Comparison of ENCODE assay signal across 8 cellular contexts in genomic region chr10:61975107-61975932, GRCh38.
DNase-seq lines count a peak whose midpoint lies in the region; ATAC-seq and TF ChIP-seq lines count a peak whose summit lies in the region.

No MANE protein-coding gene starts in this region.

- H3K27me3 Mint-ChIP-seq in natural killer cell (ENCODE audit: low read depth in 2 of 2): no peaks in the 10 kb centered on the region

- intact Hi-C loops in natural killer cell (cut with micrococcal nuclease): no loop called here

- no peaks in the 10 kb centered on the region for H3K9me3 Mint-ChIP-seq in natural killer cell

- no peak overlapping the region for H3K4me3 Mint-ChIP-seq in natural killer cell

- TF ChIP-seq CTCF in BJ (IDR thresholded peaks at IDR 0.05; ENCODE audit: insufficient read depth, low read depth, low read length): no peak
- TF ChIP-seq CTCF in astrocyte of the spinal cord (IDR thresholded peaks at IDR 0.05; ENCODE audit: low read depth, low read length): no peak
- no peak for TF ChIP-seq CTCF in natural killer cell (IDR thresholded peaks at IDR 0.05)

- ATAC-seq in GM19467 (IDR thresholded peaks at IDR 0.05; ENCODE audit: unreplicated experiment) (peak; percentile 73), HG03520 (IDR thresholded peaks at IDR 0.05; ENCODE audit: unreplicated experiment) (peak; percentile 65), natural killer cell (no peak)

- H3K4me1 ChIP-seq in muscle layer of duodenum (ENCODE audit: control insufficient read depth in 1 of 2, insufficient read depth in 2 of 2, low read length in 2 of 2): peaks cover 15 to 41% of the 10 kb centered on the region in 2 donors

- H3K27me3 ChIP-seq in BJ (ENCODE audit: control insufficient read depth, insufficient read depth, low read length) (no peaks in the 10 kb centered on the region), muscle layer of duodenum (ENCODE audit: low read depth, low read length) (no peaks in the 10 kb centered on the region)

- CTCF ChIA-PET in BJ (lab: Yijun Ruan, JAX): interaction anchor here (0.8 to 1.8 kb wide), 5 partner anchors 9 to 63 kb away, joined by 3 to 7 read pairs (median 4); no protein-coding TSS in a partner anchor

- H3K27ac Mint-ChIP-seq in natural killer cell: peak overlapping the region in 1 of 2 donors; percentile 14

- H3K9me3 ChIP-seq in muscle layer of duodenum (ENCODE audit: control insufficient read depth in 1 of 2, low read length in 2 of 2): no peaks in the 10 kb centered on the region

- POLR2A ChIA-PET in BJ (lab: Charles Lee): no interaction called here

- H3K4me1 Mint-ChIP-seq in natural killer cell: peaks cover 19 to 34% of the 10 kb centered on the region in 2 donors

- in situ Hi-C loops in astrocyte of the spinal cord (cut with HindIII; ENCODE audit: low sequenced_read_pairs): no loop called here

- H3K36me3 Mint-ChIP-seq in natural killer cell: no peaks in the 10 kb centered on the region

- H3K36me3 ChIP-seq in BJ (ENCODE audit: control insufficient read depth, insufficient read depth, low read length) (no peaks in the 10 kb centered on the region), muscle layer of duodenum (ENCODE audit: control insufficient read depth in 1 of 2, insufficient read depth in 2 of 2, low read length in 2 of 2) (no peaks in the 10 kb centered on the region)

- DNase-seq in BJ (ENCODE audit: low read depth) (peak; percentile 60), astrocyte of the spinal cord (ENCODE audit: low read depth, low spot score) (peak; percentile 69), T1000 (lab: John Stamatoyannopoulos, UW) (no peak), natural killer cell (no peak), NCI-H1048 (lab: John Stamatoyannopoulos, UW) (no peak)

- H3K4me3 ChIP-seq in BJ (ENCODE audit: low read depth, low read length) (no peak overlapping the region), astrocyte of the spinal cord (ENCODE audit: low read depth, low read length) (no peak overlapping the region), muscle layer of duodenum (ENCODE audit: low read depth in 1 of 2, low read length in 2 of 2) (peak overlapping the region in 1 of 2 donors; percentile 12)

- peak overlapping the region; percentile 33 for H3K27ac ChIP-seq in muscle layer of duodenum (ENCODE audit: low read length)

Comparison
In these comparisons a context has a peak if more than half of its experiments do, and no peak if none do; other contexts are left out.
1. DNase-seq: peak in BJ (single experiment) and astrocyte of the spinal cord (single experiment); none in T1000 (single experiment), natural killer cell (single experiment) and NCI-H1048 (single experiment).
2. ATAC-seq: peak in GM19467 (single experiment) and HG03520 (single experiment); none in natural killer cell (0 of 3).